8 cellular contexts compared by ENCODE assay signal in genomic region chr10:104329754-104330153, GRCh38. TPM values are rescaled to one million over a fixed set of nuclear protein-coding genes. Genes with fewer than 3 reads are reported as not detected.
DNase-seq lines count a peak whose midpoint lies in the region; ATAC-seq and TF ChIP-seq lines count a peak whose summit lies in the region.

No MANE protein-coding gene starts in this region.

- ATAC-seq in activated CD8-positive, alpha-beta memory T cell treated with anti-CD3 and anti-CD28 coated beads, Interleukin-2, amount 10 ng/mL, durations not matched to agents 7 days and 5 days: peak; percentile 5
- no peak for ATAC-seq in left lung

- H3K36me3 ChIP-seq in left lung: peaks cover 0 to 9% of the 10 kb centered on the region in 2 donors
- no peaks in the 10 kb centered on the region for H3K36me3 ChIP-seq in tibial artery

- H3K36me3 Mint-ChIP-seq in activated CD8-positive, alpha-beta memory T cell treated with anti-CD3 and anti-CD28 coated beads, Interleukin-2, amount 10 ng/mL, durations not matched to agents 7 days and 5 days: peaks cover 8% of the 10 kb centered on the region

- H3K9me3 Mint-ChIP-seq in activated CD8-positive, alpha-beta memory T cell treated with anti-CD3 and anti-CD28 coated beads, Interleukin-2, amount 10 ng/mL, durations not matched to agents 7 days and 5 days (ENCODE audit: low read depth): no peaks in the 10 kb centered on the region

- CTCF ChIA-PET in activated CD8-positive, alpha-beta memory T cell treated with anti-CD3 and anti-CD28 coated beads, Interleukin-2, amount 10 ng/mL, durations not matched to agents 7 days and 5 days (lab: Charles Lee): interaction anchor here (1.3 to 3.7 kb wide), 8 partner anchors 9 to 55 kb away, joined by 4 to 22 read pairs (median 8); partner anchors contain the start of genes CFAP58 and ITPRIP

- no peak for DNase-seq in activated CD8-positive, alpha-beta memory T cell treated with anti-CD3 and anti-CD28 coated beads, Interleukin-2, amount 10 ng/mL, durations not matched to agents 7 days and 5 days
- no peak for DNase-seq in activated CD8-positive, alpha-beta memory T cell treated with anti-CD3 and anti-CD28 coated beads for 24 hours
- peak in 1 of 2 donors; percentile 28 for DNase-seq in left lung
- DNase-seq in tibial artery: peak in 1 of 2 donors; percentile 71
- no peak for DNase-seq in stimulated activated CD4-positive, alpha-beta T cell treated with anti-CD3 and anti-CD28 coated beads, Interleukin-2, amount 100 ng/mL, for 48 hours
- no peak for DNase-seq in DMS79 treated with DMSO at 0.1 percent for 48 hours (lab: John Stamatoyannopoulos, UW)
- DNase-seq in activated CD4-positive, alpha-beta T cell treated with anti-CD3 and anti-CD28 coated beads for 4 hours: no peak

- no peak overlapping the region for H3K4me3 Mint-ChIP-seq in activated CD8-positive, alpha-beta memory T cell treated with anti-CD3 and anti-CD28 coated beads, Interleukin-2, amount 10 ng/mL, durations not matched to agents 7 days and 5 days

- H3K4me1 Mint-ChIP-seq in activated CD8-positive, alpha-beta memory T cell treated with anti-CD3 and anti-CD28 coated beads, Interleukin-2, amount 10 ng/mL, durations not matched to agents 7 days and 5 days: peaks cover 89% of the 10 kb centered on the region

- H3K4me3 ChIP-seq in left lung (peak overlapping the region in 1 of 2 donors; percentile 13), tibial artery (peak overlapping the region in 1 of 2 donors; percentile 10)

- H3K27ac Mint-ChIP-seq in activated CD8-positive, alpha-beta memory T cell treated with anti-CD3 and anti-CD28 coated beads, Interleukin-2, amount 10 ng/mL, durations not matched to agents 7 days and 5 days: peak overlapping the region; percentile 95

- H3K27me3 Mint-ChIP-seq in activated CD8-positive, alpha-beta memory T cell treated with anti-CD3 and anti-CD28 coated beads, Interleukin-2, amount 10 ng/mL, durations not matched to agents 7 days and 5 days: no peaks in the 10 kb centered on the region

- H3K27ac ChIP-seq in angular gyrus (ENCODE audit: low read depth, low read length): peak overlapping the region; percentile 94
- peak overlapping the region; percentile 87 to 100 for H3K27ac ChIP-seq in left lung
- H3K27ac ChIP-seq in tibial artery: peak overlapping the region; percentile 80 to 89

- H3K9me3 ChIP-seq in left lung (no peaks in the 10 kb centered on the region), tibial artery (no peaks in the 10 kb centered on the region)

- peaks cover 78 to 100% of the 10 kb centered on the region in 2 donors for H3K4me1 ChIP-seq in left lung
- H3K4me1 ChIP-seq in tibial artery: peaks cover 18 to 100% (median 93%) of the 10 kb centered on the region in 4 donors

- H3K27me3 ChIP-seq in left lung: no peaks in the 10 kb centered on the region
- H3K27me3 ChIP-seq in tibial artery: no peaks in the 10 kb centered on the region

- intact Hi-C loops in left lung (cut with DNase I) (no loop called here), tibial artery (cut with DNase I; ENCODE audit: low total_unique reads) (no loop called here)

- TF ChIP-seq CTCF in left lung (IDR thresholded peaks at IDR 0.05) (no peak), tibial artery (IDR thresholded peaks at IDR 0.05) (no peak)

RNA-seq across cellular contexts. Expression of gene ITPRIP, which starts 8.5 kb away (rescaled TPM):
- total RNA-seq in activated CD8-positive, alpha-beta memory T cell treated with anti-CD3 and anti-CD28 coated beads, Interleukin-2, amount 10 ng/mL, durations not matched to agents 7 days and 5 days: 10 to 100 TPM; 21.6 to 21.9 TPM
- total RNA-seq in left lung: 10 to 100 TPM; 27.7 to 29.2 TPM

RNA-seq across cellular contexts. Expression of gene CFAP58, which starts 23.9 kb away (rescaled TPM):
- total RNA-seq in activated CD8-positive, alpha-beta memory T cell treated with anti-CD3 and anti-CD28 coated beads, Interleukin-2, amount 10 ng/mL, durations not matched to agents 7 days and 5 days: under 1 TPM; 0.56 to 0.64 TPM
- under 1 TPM; 0.29 to 0.79 TPM for total RNA-seq in left lung
